Comparison of ENCODE assay signal across 18 cellular contexts in genomic region chr18:10067670-10068659, GRCh38.
DNase-seq lines count a peak whose midpoint lies in the region; ATAC-seq, FAIRE-seq and TF ChIP-seq lines count a peak whose summit lies in the region.
"Had no signal": no experiment of that assay in that cellular context is flagged by ENCODE, and none has a peak within 500 bp of the region (broad histone marks: within the 10 kb centered on the region; RNA-seq: fewer than 3 reads in every experiment).

No MANE protein-coding gene starts in this region.

- DNase-seq in MM.1S, result peak; percentile 14
- DNase-seq in bronchial epithelial cell (ENCODE audit: low read depth), result no peak
- DNase-seq in myocyte (ENCODE audit: low read depth), result peak; percentile 37
- no peak for DNase-seq in upper lobe of right lung
- no peak for DNase-seq in coronary artery (ENCODE audit: low spot score)
- no peak for DNase-seq in thyroid gland
- DNase-seq: AML-193, COR-L47, DMS153, EL, HCEC 1CT, NCI-H146, NCI-H510A treated with DMSO at 0.1 percent for 48 hours, NCI-H82 had no signal

- TF ChIP-seq CTCF in MM.1S (IDR thresholded peaks at IDR 0.05; ENCODE audit: low read length) (no peak), bronchial epithelial cell (IDR thresholded peaks at IDR 0.05; ENCODE audit: insufficient read depth, low read length, severe bottlenecking) (no peak), upper lobe of right lung (IDR thresholded peaks at IDR 0.05) (no peak), coronary artery (IDR thresholded peaks at IDR 0.05) (no peak), thyroid gland (IDR thresholded peaks at IDR 0.05) (no peak)

- TF ChIP-seq POLR2A in thyroid gland (IDR thresholded peaks at IDR 0.05), result no peak

- no peak overlapping the region for H3K9ac ChIP-seq in MM.1S (ENCODE audit: low read length)

- ATAC-seq in upper lobe of right lung (peak; percentile 66), HG03460 (IDR thresholded peaks at IDR 0.05; ENCODE audit: unreplicated experiment) (no peak)

- H3K27ac ChIP-seq in MM.1S (ENCODE audit: low read length), result no peak overlapping the region
- H3K27ac ChIP-seq in upper lobe of right lung, result no peak overlapping the region
- no peak overlapping the region for H3K27ac ChIP-seq in coronary artery
- no peak overlapping the region for H3K27ac ChIP-seq in thyroid gland
- H3K27ac ChIP-seq: HL-60 had no signal

- peak; percentile 58 for FAIRE-seq in bronchial epithelial cell (lab: Jason Lieb, UNC)
- FAIRE-seq: GM19239, HTR-8/SVneo had no signal

- no peaks in the 10 kb centered on the region for H3K9me2 ChIP-seq in MM.1S (replicated peaks; ENCODE audit: insufficient read depth, low read length)

- intact Hi-C loops in upper lobe of right lung (cut with DNase I), result no loop called here
- intact Hi-C loops in thyroid gland (cut with DNase I), result no loop called here

- H3K4me3 ChIP-seq in MM.1S (ENCODE audit: low read length) (no peak overlapping the region), bronchial epithelial cell (ENCODE audit: low read depth, low read length) (no peak overlapping the region), upper lobe of right lung (no peak overlapping the region), coronary artery (no peak overlapping the region), thyroid gland (replicated peaks in 1 of 3) (no peak overlapping the region)

- no peaks in the 10 kb centered on the region for H3K79me2 ChIP-seq in MM.1S (ENCODE audit: low read length)

- H3K36me3 ChIP-seq in MM.1S (replicated peaks; ENCODE audit: insufficient read depth, low read length) (no peaks in the 10 kb centered on the region), bronchial epithelial cell (ENCODE audit: control insufficient read depth, insufficient read depth, low read length) (no peaks in the 10 kb centered on the region), upper lobe of right lung (no peaks in the 10 kb centered on the region), thyroid gland (no peaks in the 10 kb centered on the region)

- WGBS in thyroid gland, 2 donors, result 79 to 82% methylated on average over 18 to 19 of the region's 19 CpGs

- H3K27me3 ChIP-seq in MM.1S (replicated peaks; ENCODE audit: insufficient read depth, low read length) (no peaks in the 10 kb centered on the region), bronchial epithelial cell (ENCODE audit: control insufficient read depth, insufficient read depth, low read length) (no peaks in the 10 kb centered on the region), upper lobe of right lung (no peaks in the 10 kb centered on the region), thyroid gland (no peaks in the 10 kb centered on the region)

- H2AFZ ChIP-seq in MM.1S (ENCODE audit: low read length), result no peak overlapping the region

- H3K4me1 ChIP-seq in MM.1S (ENCODE audit: low read length) (no peaks in the 10 kb centered on the region), upper lobe of right lung (peaks cover 4% of the 10 kb centered on the region), thyroid gland (no peaks in the 10 kb centered on the region)

- H3K9me3 ChIP-seq in MM.1S (replicated peaks; ENCODE audit: insufficient read depth, low read length) (no peaks in the 10 kb centered on the region), upper lobe of right lung (no peaks in the 10 kb centered on the region), thyroid gland (no peaks in the 10 kb centered on the region)

- H3K4me2 ChIP-seq in MM.1S (ENCODE audit: low read depth, low read length), result no peak overlapping the region; the same call in 1 of the 2 replicates

- H3F3A ChIP-seq in MM.1S (ENCODE audit: insufficient read depth, low read length), result no peaks in the 10 kb centered on the region

- no peaks in the 10 kb centered on the region for H4K20me1 ChIP-seq in MM.1S (ENCODE audit: insufficient read depth, low read length)

Comparison
In these comparisons a context has a peak if more than half of its experiments do, and no peak if none do; other contexts are left out.
1. DNase-seq: peak in MM.1S (single experiment) and myocyte (single experiment); none in bronchial epithelial cell (single experiment), upper lobe of right lung (single experiment), coronary artery (single experiment) and thyroid gland (0 of 2).